ENCODE assay signal across 1 cellular context in genomic region chr14:73958591-73958990, GRCh38.
TF ChIP-seq lines count a peak whose summit lies in the region.

No MANE protein-coding gene starts in this region.

TF ChIP-seq in K562, 482 proteins besides CTCF, POLR2A, EP300 and RAD21:
- TF ChIP-seq HLTF (IDR thresholded peaks at IDR 0.05) (no peak), U2AF2 (optimal IDR thresholded peaks at IDR 0.05; ENCODE audit: low read depth, low read length) (no peak), NUFIP1 (IDR thresholded peaks at IDR 0.05; ENCODE audit: partially characterized antibody) (no peak), HMGXB4 (CRISPR knock-in tag; IDR thresholded peaks at IDR 0.05) (no peak), BACH1 (tag; IDR thresholded peaks at IDR 0.05) (no peak), E2F1 (CRISPR knock-in tag; IDR thresholded peaks at IDR 0.05) (no peak), ZNF512 (tag; IDR thresholded peaks at IDR 0.05) (no peak), MCM7 (IDR thresholded peaks at IDR 0.05) (no peak), SOX6 (IDR thresholded peaks at IDR 0.05) (no peak), CBX1 (IDR thresholded peaks at IDR 0.05; ENCODE audit: low read depth) (no peak), ZNF143 (CRISPR knock-in tag; IDR thresholded peaks at IDR 0.05) (no peak), ZNF212 (CRISPR knock-in tag; IDR thresholded peaks at IDR 0.05) (no peak), RFX1 (IDR thresholded peaks at IDR 0.05) (no peak), BRCA1 (IDR thresholded peaks at IDR 0.05) (no peak), BRCA1 (CRISPR knock-in tag; IDR thresholded peaks at IDR 0.05) (no peak)
